ENCODE assay signal across 1 cellular context in the genomic region with DNA sequence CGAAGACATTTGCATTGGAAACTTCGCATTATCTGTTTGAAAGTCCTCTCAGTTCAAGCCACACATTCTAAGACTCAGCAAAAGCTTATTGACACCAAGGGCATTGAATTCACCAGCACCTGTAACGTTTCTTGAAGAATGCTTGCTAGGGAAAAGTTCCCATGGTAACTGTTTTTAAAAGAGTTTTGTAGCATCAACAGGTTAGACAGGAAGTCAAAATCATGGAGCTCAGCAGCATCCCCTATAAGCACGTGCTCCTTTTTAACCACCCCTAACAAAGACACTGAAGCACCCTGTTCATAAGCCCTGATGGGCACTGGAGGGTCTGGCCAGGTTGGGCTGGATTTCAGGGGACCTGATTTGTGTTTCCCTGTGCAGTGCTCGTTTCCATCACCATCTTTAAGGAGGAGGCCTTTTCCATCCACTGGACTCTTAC.
TF ChIP-seq lines count a peak whose summit lies in the region.

No MANE protein-coding gene starts in this region.

TF ChIP-seq in GM12878, 131 proteins besides CTCF, POLR2A, EP300 and RAD21 (continued from another document):
- TF ChIP-seq, protein P1, sequence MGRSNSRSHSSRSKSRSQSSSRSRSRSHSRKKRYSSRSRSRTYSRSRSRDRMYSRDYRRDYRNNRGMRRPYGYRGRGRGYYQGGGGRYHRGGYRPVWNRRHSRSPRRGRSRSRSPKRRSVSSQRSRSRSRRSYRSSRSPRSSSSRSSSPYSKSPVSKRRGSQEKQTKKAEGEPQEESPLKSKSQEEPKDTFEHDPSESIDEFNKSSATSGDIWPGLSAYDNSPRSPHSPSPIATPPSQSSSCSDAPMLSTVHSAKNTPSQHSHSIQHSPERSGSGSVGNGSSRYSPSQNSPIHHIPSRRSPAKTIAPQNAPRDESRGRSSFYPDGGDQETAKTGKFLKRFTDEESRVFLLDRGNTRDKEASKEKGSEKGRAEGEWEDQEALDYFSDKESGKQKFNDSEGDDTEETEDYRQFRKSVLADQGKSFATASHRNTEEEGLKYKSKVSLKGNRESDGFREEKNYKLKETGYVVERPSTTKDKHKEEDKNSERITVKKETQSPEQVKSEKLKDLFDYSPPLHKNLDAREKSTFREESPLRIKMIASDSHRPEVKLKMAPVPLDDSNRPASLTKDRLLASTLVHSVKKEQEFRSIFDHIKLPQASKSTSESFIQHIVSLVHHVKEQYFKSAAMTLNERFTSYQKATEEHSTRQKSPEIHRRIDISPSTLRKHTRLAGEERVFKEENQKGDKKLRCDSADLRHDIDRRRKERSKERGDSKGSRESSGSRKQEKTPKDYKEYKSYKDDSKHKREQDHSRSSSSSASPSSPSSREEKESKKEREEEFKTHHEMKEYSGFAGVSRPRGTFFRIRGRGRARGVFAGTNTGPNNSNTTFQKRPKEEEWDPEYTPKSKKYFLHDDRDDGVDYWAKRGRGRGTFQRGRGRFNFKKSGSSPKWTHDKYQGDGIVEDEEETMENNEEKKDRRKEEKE (IDR thresholded peaks at IDR 0.05), result 0 out of 2 replicates have a peak, but pooled peaks have one; percentile 40
- TF ChIP-seq SMC3 (IDR thresholded peaks at IDR 0.05; ENCODE audit: borderline replicate concordance, low read length) (no peak), POLR2AphosphoS2 (IDR thresholded peaks at IDR 0.05; ENCODE audit: low read depth, low read length) (peak; percentile 47), POLR2AphosphoS5 (IDR thresholded peaks at IDR 0.05; ENCODE audit: low read length) (peak; percentile 89), SMAD1 (IDR thresholded peaks at IDR 0.05; ENCODE audit: low read depth, partially characterized antibody) (peak; percentile 71), TCF12 (IDR thresholded peaks at IDR 0.05; ENCODE audit: low read depth, low read length) (0 out of 2 replicates have a peak, but pooled peaks have one; percentile 7), BHLHE40 (IDR thresholded peaks at IDR 0.05; ENCODE audit: borderline replicate concordance in 1 of 2, low read depth in 2 of 2, low read length in 1 of 2) (peak; percentile 80 to 85), RAD51 (IDR thresholded peaks at IDR 0.05) (peak; percentile 68), RCOR1 (conservative IDR thresholded peaks at IDR 0.05; ENCODE audit: low read depth, low read length) (0 out of 2 replicates have a peak, but pooled peaks have one; percentile 58), MYB (IDR thresholded peaks at IDR 0.05; ENCODE audit: borderline replicate concordance, low read depth, low read length) (no peak), BACH1 (IDR thresholded peaks at IDR 0.05; ENCODE audit: borderline replicate concordance) (peak; percentile 76), SPI1 (IDR thresholded peaks at IDR 0.05; ENCODE audit: borderline replicate concordance, insufficient read depth, low read depth, low read length) (peak; percentile 17; the same call in 1 of the 2 replicates), PML (IDR thresholded peaks at IDR 0.05; ENCODE audit: low read length) (peak; percentile 50; the same call in 1 of the 2 replicates), POU2F2 (IDR thresholded peaks at IDR 0.05; ENCODE audit: borderline replicate concordance, low read depth, low read length) (0 out of 3 replicates have a peak, but pooled peaks have one; percentile 36), CREB1 (IDR thresholded peaks at IDR 0.05; ENCODE audit: low read depth) (0 out of 2 replicates have a peak, but pooled peaks have one; percentile 5), STAT3 (IDR thresholded peaks at IDR 0.05; ENCODE audit: low read depth, low read length) (no peak), STAT1 (conservative IDR thresholded peaks at IDR 0.05) (no peak), NRF1 (conservative IDR thresholded peaks at IDR 0.05; ENCODE audit: low read depth, low read length) (no peak), MTA3 (IDR thresholded peaks at IDR 0.05; ENCODE audit: borderline replicate concordance, low read length) (peak; percentile 50; the same call in 1 of the 2 replicates), ZNF384 (IDR thresholded peaks at IDR 0.05; ENCODE audit: borderline replicate concordance, low read depth, low read length) (no peak), SREBF2 (IDR thresholded peaks at IDR 0.05; ENCODE audit: low read length) (no peak)
- TF ChIP-seq, protein P2, sequence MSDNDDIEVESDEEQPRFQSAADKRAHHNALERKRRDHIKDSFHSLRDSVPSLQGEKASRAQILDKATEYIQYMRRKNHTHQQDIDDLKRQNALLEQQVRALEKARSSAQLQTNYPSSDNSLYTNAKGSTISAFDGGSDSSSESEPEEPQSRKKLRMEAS (IDR thresholded peaks at IDR 0.05; ENCODE audit: low read depth, low read length), result peak; percentile 47; the same call in 1 of the 2 replicates
- TF ChIP-seq, protein P3, sequence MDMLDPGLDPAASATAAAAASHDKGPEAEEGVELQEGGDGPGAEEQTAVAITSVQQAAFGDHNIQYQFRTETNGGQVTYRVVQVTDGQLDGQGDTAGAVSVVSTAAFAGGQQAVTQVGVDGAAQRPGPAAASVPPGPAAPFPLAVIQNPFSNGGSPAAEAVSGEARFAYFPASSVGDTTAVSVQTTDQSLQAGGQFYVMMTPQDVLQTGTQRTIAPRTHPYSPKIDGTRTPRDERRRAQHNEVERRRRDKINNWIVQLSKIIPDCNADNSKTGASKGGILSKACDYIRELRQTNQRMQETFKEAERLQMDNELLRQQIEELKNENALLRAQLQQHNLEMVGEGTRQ (IDR thresholded peaks at IDR 0.05; ENCODE audit: borderline replicate concordance, low read depth, low read length), result no peak; the same call in 1 of the 2 replicates
- TF ChIP-seq, protein P4, sequence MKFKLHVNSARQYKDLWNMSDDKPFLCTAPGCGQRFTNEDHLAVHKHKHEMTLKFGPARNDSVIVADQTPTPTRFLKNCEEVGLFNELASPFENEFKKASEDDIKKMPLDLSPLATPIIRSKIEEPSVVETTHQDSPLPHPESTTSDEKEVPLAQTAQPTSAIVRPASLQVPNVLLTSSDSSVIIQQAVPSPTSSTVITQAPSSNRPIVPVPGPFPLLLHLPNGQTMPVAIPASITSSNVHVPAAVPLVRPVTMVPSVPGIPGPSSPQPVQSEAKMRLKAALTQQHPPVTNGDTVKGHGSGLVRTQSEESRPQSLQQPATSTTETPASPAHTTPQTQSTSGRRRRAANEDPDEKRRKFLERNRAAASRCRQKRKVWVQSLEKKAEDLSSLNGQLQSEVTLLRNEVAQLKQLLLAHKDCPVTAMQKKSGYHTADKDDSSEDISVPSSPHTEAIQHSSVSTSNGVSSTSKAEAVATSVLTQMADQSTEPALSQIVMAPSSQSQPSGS (IDR thresholded peaks at IDR 0.05; ENCODE audit: low read length), result no peak
- TF ChIP-seq, protein P5, sequence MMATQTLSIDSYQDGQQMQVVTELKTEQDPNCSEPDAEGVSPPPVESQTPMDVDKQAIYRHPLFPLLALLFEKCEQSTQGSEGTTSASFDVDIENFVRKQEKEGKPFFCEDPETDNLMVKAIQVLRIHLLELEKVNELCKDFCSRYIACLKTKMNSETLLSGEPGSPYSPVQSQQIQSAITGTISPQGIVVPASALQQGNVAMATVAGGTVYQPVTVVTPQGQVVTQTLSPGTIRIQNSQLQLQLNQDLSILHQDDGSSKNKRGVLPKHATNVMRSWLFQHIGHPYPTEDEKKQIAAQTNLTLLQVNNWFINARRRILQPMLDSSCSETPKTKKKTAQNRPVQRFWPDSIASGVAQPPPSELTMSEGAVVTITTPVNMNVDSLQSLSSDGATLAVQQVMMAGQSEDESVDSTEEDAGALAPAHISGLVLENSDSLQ (IDR thresholded peaks at IDR 0.05), result peak; percentile 26
TF ChIP-seq in GM12878: peak in this region for 21.
